ENCODE assay signal across 20 cellular contexts in the genomic region with DNA sequence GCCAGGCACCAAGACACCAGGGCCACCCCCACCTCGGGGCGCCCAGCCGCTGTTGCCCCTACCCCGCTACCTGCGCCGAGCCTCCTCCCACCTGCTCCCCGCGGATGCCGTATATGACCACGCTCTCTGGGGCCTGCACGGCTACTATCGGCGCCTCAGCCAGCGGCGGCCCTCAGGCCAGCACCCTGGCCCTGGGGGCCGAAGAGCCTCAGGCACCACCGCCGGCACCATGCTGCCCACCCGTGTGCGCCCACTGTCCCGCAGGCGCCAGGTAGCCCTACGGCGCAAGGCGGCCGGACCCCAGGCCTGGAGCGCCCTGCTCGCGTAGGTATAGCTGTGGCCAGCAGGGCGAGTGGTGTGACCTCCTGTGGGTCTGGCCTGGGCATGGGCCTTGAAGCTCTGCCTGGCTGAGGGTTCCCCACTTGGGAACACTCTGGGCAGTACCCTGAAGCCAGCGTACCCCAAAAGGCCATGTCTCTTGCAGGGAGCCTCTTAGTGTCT. TPM values are rescaled to one million over a fixed set of nuclear protein-coding genes. Genes with fewer than 3 reads are reported as not detected.
DNase-seq lines count a peak whose midpoint lies in the region; ATAC-seq and TF ChIP-seq lines count a peak whose summit lies in the region.
"Had no signal": no experiment of that assay in that cellular context is flagged by ENCODE, and none has a peak within 500 bp of the region (broad histone marks: within the 10 kb centered on the region; RNA-seq: fewer than 3 reads in every experiment).

No MANE protein-coding gene starts in this region.

- DNase-seq in activated T-cell treated with anti-CD3 and anti-CD28 coated beads, Interleukin-2, amount 50 U/mL, for 24 hours = no peak
- DNase-seq in activated T-cell treated with anti-CD3 and anti-CD28 coated beads, Interleukin-2, amount 50 U/mL, for 1 hour = no peak
- DNase-seq in IMR-90 (no peak), gastrocnemius medialis (no peak), suprapubic skin (ENCODE audit: low spot score in 2 of 2) (no peak)
- no peak for DNase-seq in effector memory CD8-positive, alpha-beta T cell
- DNase-seq in activated T-helper 1 cell treated with anti-CD3 and anti-CD28 coated beads, Interleukin-12 subunit alpha, Interleukin-12 subunit beta, Interleukin-2, Interleukin-4 antibody, amounts not matched to agents 30 ng/mL and 10 ng/mL and 1 ng/mL, durations not matched to agents 14 hours and 24 hours and 36 hours (ENCODE audit: low spot score) = no peak
- DNase-seq: activated CD8-positive, alpha-beta memory T cell treated with anti-CD3 and anti-CD28 coated beads, Interleukin-2, amount 50 U/mL, for 48 hours; activated naive CD4-positive, alpha-beta T cell treated with anti-CD3 and anti-CD28 coated beads, Interleukin-2, amount 10 ng/mL, durations not matched to agents 7 days and 5 days; effector CD8-positive, alpha-beta T cell; esophagus squamous epithelium; left colon; SHP77 treated with DMSO at 0.1 percent for 48 hours; small intestine; stimulated activated CD4-positive, alpha-beta T cell treated with anti-CD3 and anti-CD28 coated beads, Interleukin-2, amount 100 ng/mL, for 48 hours had no signal

- TF ChIP-seq RAD21 in IMR-90 (IDR thresholded peaks at IDR 0.05; ENCODE audit: low read length) = no peak

- peak overlapping the region; percentile 90 for H3K27ac Mint-ChIP-seq in activated T-cell treated with anti-CD3 and anti-CD28 coated beads, Interleukin-2, amount 50 U/mL, for 24 hours
- H3K27ac Mint-ChIP-seq in effector memory CD8-positive, alpha-beta T cell = peak overlapping the region in 1 of 2 donors; percentile 79
- H3K27ac Mint-ChIP-seq in activated T-helper 1 cell treated with anti-CD3 and anti-CD28 coated beads, Interleukin-12 subunit alpha, Interleukin-12 subunit beta, Interleukin-2, Interleukin-4 antibody, amounts not matched to agents 30 ng/mL and 10 ng/mL and 1 ng/mL, durations not matched to agents 14 hours and 24 hours and 36 hours = no peak overlapping the region
- H3K27ac Mint-ChIP-seq: IgD-negative memory B cell had no signal

- H3K18ac ChIP-seq in IMR-90 (ENCODE audit: low read depth, low read length) = no peak overlapping the region

- no peak overlapping the region for H2AFZ ChIP-seq in IMR-90 (replicated peaks; ENCODE audit: low read length, poor library complexity)

- in situ Hi-C loops in IMR-90 (cut with MboI; ENCODE audit: low sequenced_read_pairs) (no loop called here), gastrocnemius medialis (cut with MboI; ENCODE audit: low sequenced_read_pairs in 4 of 4) (no loop called here)

- H3K56ac ChIP-seq in IMR-90 (ENCODE audit: extremely low read depth, insufficient read depth, low read length) = no peak overlapping the region

- H2BK120ac ChIP-seq in IMR-90 (ENCODE audit: low read depth, low read length) = no peak overlapping the region

- TF ChIP-seq POLR2A in IMR-90 (IDR thresholded peaks at IDR 0.05; ENCODE audit: low read depth, low read length) (no peak), gastrocnemius medialis (IDR thresholded peaks at IDR 0.05) (no peak), suprapubic skin (IDR thresholded peaks at IDR 0.05) (no peak)

- dilution Hi-C loops in IMR-90 (cut with HindIII; ENCODE audit: low sequenced_read_pairs, unreplicated experiment) = no loop called here

- H3K27ac ChIP-seq in IMR-90 (ENCODE audit: insufficient read depth, low read length) = no peak overlapping the region
- peak overlapping the region; percentile 98 to 100 (median 98) for H3K27ac ChIP-seq in gastrocnemius medialis
- H3K27ac ChIP-seq in suprapubic skin = no peak overlapping the region
- H3K27ac ChIP-seq: ascending aorta had no signal

- WGBS in IMR-90 (ENCODE audit: extremely low coverage in 2 of 2, insufficient read length in 1 of 2), 2 experiments = 95% methylated on average over 24 of the region's 31 CpGs; no CpG with 5 or more reads in 1 of the 2 experiments
- 96% methylated on average over 16 of the region's 31 CpGs for WGBS in suprapubic skin

- H4K8ac ChIP-seq in IMR-90 (ENCODE audit: low read depth in 2 of 2, low read length in 2 of 2) = no peak overlapping the region

- no peak overlapping the region for H2BK5ac ChIP-seq in IMR-90 (ENCODE audit: low read depth, low read length, poor library complexity, severe bottlenecking)

- no peak overlapping the region for H4K91ac ChIP-seq in IMR-90 (ENCODE audit: insufficient read depth, low read depth, low read length)

- H3K36me3 ChIP-seq in IMR-90 (ENCODE audit: control insufficient read depth, insufficient read depth, low read length) (peaks cover 15% of the 10 kb centered on the region; the same call in 1 of the 2 replicates), gastrocnemius medialis (peaks cover 0 to 39% of the 10 kb centered on the region in 2 donors), suprapubic skin (peaks cover 40% of the 10 kb centered on the region)

- no peaks in the 10 kb centered on the region for H3K9me3 ChIP-seq in IMR-90 (ENCODE audit: control insufficient read depth, insufficient read depth, low read length)
- no peaks in the 10 kb centered on the region for H3K9me3 ChIP-seq in gastrocnemius medialis
- H3K9me3 ChIP-seq in suprapubic skin = no peaks in the 10 kb centered on the region
- H3K9me3 ChIP-seq: ascending aorta, esophagus squamous epithelium had no signal

- H4K5ac ChIP-seq in IMR-90 (ENCODE audit: low read depth, low read length) = no peak overlapping the region

- H3K4me1 ChIP-seq in IMR-90 (ENCODE audit: control insufficient read depth, insufficient read depth, low read length) (peaks cover 31% of the 10 kb centered on the region), gastrocnemius medialis (peaks cover 52 to 60% of the 10 kb centered on the region in 2 donors), suprapubic skin (peaks cover 45% of the 10 kb centered on the region)

- H4K20me1 ChIP-seq in IMR-90 (ENCODE audit: insufficient read depth, low read length) = peaks cover 31% of the 10 kb centered on the region

- H3K4me3 ChIP-seq in IMR-90 (ENCODE audit: insufficient read depth, low read depth, low read length) = no peak overlapping the region
- no peak overlapping the region for H3K4me3 ChIP-seq in gastrocnemius medialis
- H3K4me3 ChIP-seq in suprapubic skin = no peak overlapping the region
- H3K4me3 ChIP-seq: ascending aorta, esophagus squamous epithelium had no signal

- no peak overlapping the region for H3K9ac ChIP-seq in IMR-90 (ENCODE audit: low read depth, low read length)

- CTCF ChIA-PET in IMR-90 (lab: Yijun Ruan, JAX) = no interaction called here

- H3K9me1 ChIP-seq in IMR-90 (ENCODE audit: insufficient read depth, low read length) = peaks cover 9% of the 10 kb centered on the region; the same call in 1 of the 2 replicates

- TF ChIP-seq CTCF in IMR-90 (conservative IDR thresholded peaks at IDR 0.05; ENCODE audit: low read depth, low read length) = no peak
- TF ChIP-seq CTCF in gastrocnemius medialis (IDR thresholded peaks at IDR 0.05 in 4 of 5, conservative IDR thresholded peaks at IDR 0.05 in 1 of 5) = no peak
- TF ChIP-seq CTCF in suprapubic skin (IDR thresholded peaks at IDR 0.05) = no peak

- no peak overlapping the region for H2BK15ac ChIP-seq in IMR-90 (ENCODE audit: low read depth, low read length)

- H3K27me3 Mint-ChIP-seq in activated T-cell treated with anti-CD3 and anti-CD28 coated beads, Interleukin-2, amount 50 U/mL, for 24 hours = no peaks in the 10 kb centered on the region
- H3K27me3 Mint-ChIP-seq in effector memory CD8-positive, alpha-beta T cell = no peaks in the 10 kb centered on the region
- H3K27me3 Mint-ChIP-seq in activated T-helper 1 cell treated with anti-CD3 and anti-CD28 coated beads, Interleukin-12 subunit alpha, Interleukin-12 subunit beta, Interleukin-2, Interleukin-4 antibody, amounts not matched to agents 30 ng/mL and 10 ng/mL and 1 ng/mL, durations not matched to agents 14 hours and 24 hours and 36 hours (ENCODE audit: insufficient read depth) = no peaks in the 10 kb centered on the region
- H3K27me3 Mint-ChIP-seq: activated naive CD4-positive, alpha-beta T cell treated with anti-CD3 and anti-CD28 coated beads, Interleukin-2, amount 10 ng/mL, durations not matched to agents 7 days and 5 days; IgD-negative memory B cell; T-cell had no signal

- H3K36me3 Mint-ChIP-seq in activated T-cell treated with anti-CD3 and anti-CD28 coated beads, Interleukin-2, amount 50 U/mL, for 24 hours (ENCODE audit: low read depth) = peaks cover 68% of the 10 kb centered on the region
- peaks cover 56% of the 10 kb centered on the region for H3K36me3 Mint-ChIP-seq in effector memory CD8-positive, alpha-beta T cell (ENCODE audit: insufficient read depth)
- H3K36me3 Mint-ChIP-seq in activated T-helper 1 cell treated with anti-CD3 and anti-CD28 coated beads, Interleukin-12 subunit alpha, Interleukin-12 subunit beta, Interleukin-2, Interleukin-4 antibody, amounts not matched to agents 30 ng/mL and 10 ng/mL and 1 ng/mL, durations not matched to agents 14 hours and 24 hours and 36 hours (ENCODE audit: low read depth) = peaks cover 17% of the 10 kb centered on the region
- H3K36me3 Mint-ChIP-seq: IgD-negative memory B cell had no signal

- BruUV-seq in IMR-90 (replicated peaks; lab: Mats Ljungman, UMichigan) = no TSS peak

- no peak overlapping the region for H3K4ac ChIP-seq in IMR-90 (ENCODE audit: low read depth, low read length)

- H3K4me2 ChIP-seq in IMR-90 (ENCODE audit: low read depth, low read length) = no peak overlapping the region

- peak overlapping the region; percentile 55 for H2AK9ac ChIP-seq in IMR-90 (replicated peaks; ENCODE audit: low read depth, low read length, poor library complexity)

- H3K27me3 ChIP-seq in IMR-90 (ENCODE audit: control insufficient read depth, insufficient read depth, low read length) (no peaks in the 10 kb centered on the region), gastrocnemius medialis (no peaks in the 10 kb centered on the region), suprapubic skin (no peaks in the 10 kb centered on the region)
- H3K27me3 ChIP-seq: ascending aorta, esophagus squamous epithelium had no signal

- POLR2A ChIA-PET in IMR-90 (lab: Charles Lee; ENCODE audit: unreplicated experiment) = no interaction called here

- no peak overlapping the region for H3K23ac ChIP-seq in IMR-90 (ENCODE audit: low read depth, low read length)

- peaks cover 18 to 64% of the 10 kb centered on the region in 2 experiments for H3K79me1 ChIP-seq in IMR-90 (ENCODE audit: low read depth in 1 of 2, low read length in 2 of 2)

- H3K9me3 Mint-ChIP-seq in activated T-cell treated with anti-CD3 and anti-CD28 coated beads, Interleukin-2, amount 50 U/mL, for 24 hours = no peaks in the 10 kb centered on the region
- no peaks in the 10 kb centered on the region for H3K9me3 Mint-ChIP-seq in effector memory CD8-positive, alpha-beta T cell
- H3K9me3 Mint-ChIP-seq in activated T-helper 1 cell treated with anti-CD3 and anti-CD28 coated beads, Interleukin-12 subunit alpha, Interleukin-12 subunit beta, Interleukin-2, Interleukin-4 antibody, amounts not matched to agents 30 ng/mL and 10 ng/mL and 1 ng/mL, durations not matched to agents 14 hours and 24 hours and 36 hours = no peaks in the 10 kb centered on the region
- H3K9me3 Mint-ChIP-seq: activated naive CD4-positive, alpha-beta T cell treated with anti-CD3 and anti-CD28 coated beads, Interleukin-2, amount 10 ng/mL, durations not matched to agents 7 days and 5 days; IgD-negative memory B cell; mesothelial cell of epicardium; T-cell had no signal

- H3K14ac ChIP-seq in IMR-90 (replicated peaks; ENCODE audit: low read depth, low read length) = no peak overlapping the region

- H2BK20ac ChIP-seq in IMR-90 (ENCODE audit: low read depth, low read length) = no peak overlapping the region

- intact Hi-C loops in IMR-90 (cut with micrococcal nuclease) = no loop called here
- intact Hi-C loops in gastrocnemius medialis (cut with DNase I; ENCODE audit: low total_unique reads) = loop anchor here (1.0 to 10.0 kb wide), 3 partner anchors 14 to 1058 kb away; partner anchors contain the start of genes PACSIN3 and PSMC3
- intact Hi-C loops in activated T-helper 1 cell treated with anti-CD3 and anti-CD28 coated beads, Interleukin-12 subunit alpha, Interleukin-12 subunit beta, Interleukin-2, Interleukin-4 antibody, amounts not matched to agents 30 ng/mL and 10 ng/mL and 1 ng/mL, durations not matched to agents 14 hours and 24 hours and 36 hours (cut with micrococcal nuclease) = loop anchor here (1.0 to 5.0 kb wide), 3 partner anchors 14 to 129 kb away; partner anchors contain the start of gene MDK

- peaks cover 62% of the 10 kb centered on the region for H3K4me1 Mint-ChIP-seq in activated T-cell treated with anti-CD3 and anti-CD28 coated beads, Interleukin-2, amount 50 U/mL, for 24 hours (ENCODE audit: low read depth)
- peaks cover 44 to 45% of the 10 kb centered on the region in 2 donors for H3K4me1 Mint-ChIP-seq in effector memory CD8-positive, alpha-beta T cell (ENCODE audit: low read depth in 2 of 2)
- H3K4me1 Mint-ChIP-seq in activated T-helper 1 cell treated with anti-CD3 and anti-CD28 coated beads, Interleukin-12 subunit alpha, Interleukin-12 subunit beta, Interleukin-2, Interleukin-4 antibody, amounts not matched to agents 30 ng/mL and 10 ng/mL and 1 ng/mL, durations not matched to agents 14 hours and 24 hours and 36 hours (ENCODE audit: low read depth) = peaks cover 21% of the 10 kb centered on the region

- no peak for ATAC-seq in IMR-90 (ENCODE audit: low read depth)
- ATAC-seq in effector memory CD8-positive, alpha-beta T cell (replicated peaks) = no peak
- ATAC-seq in gastrocnemius medialis = no peak
- ATAC-seq in HG02840 (IDR thresholded peaks at IDR 0.05; ENCODE audit: low FRiP score, unreplicated experiment) = no peak

- H3K4me3 Mint-ChIP-seq in activated T-cell treated with anti-CD3 and anti-CD28 coated beads, Interleukin-2, amount 50 U/mL, for 24 hours = no peak overlapping the region
- peak overlapping the region; percentile 37 to 38 for H3K4me3 Mint-ChIP-seq in effector memory CD8-positive, alpha-beta T cell
- no peak overlapping the region for H3K4me3 Mint-ChIP-seq in activated T-helper 1 cell treated with anti-CD3 and anti-CD28 coated beads, Interleukin-12 subunit alpha, Interleukin-12 subunit beta, Interleukin-2, Interleukin-4 antibody, amounts not matched to agents 30 ng/mL and 10 ng/mL and 1 ng/mL, durations not matched to agents 14 hours and 24 hours and 36 hours
- H3K4me3 Mint-ChIP-seq: activated naive CD4-positive, alpha-beta T cell treated with anti-CD3 and anti-CD28 coated beads, Interleukin-2, amount 10 ng/mL, durations not matched to agents 7 days and 5 days; IgD-negative memory B cell; T-cell had no signal

- no peak for TF ChIP-seq EP300 in suprapubic skin (IDR thresholded peaks at IDR 0.05)

- H2AK5ac ChIP-seq in IMR-90 (ENCODE audit: low read depth, low read length) = no peak overlapping the region

RNA-seq across cellular contexts. Expression of gene MDK, which starts 14.8 kb away (rescaled TPM):
- total RNA-seq in IMR-90 (2012; rRNA removed) (23.1 and 25.8 TPM in 2 replicates), gastrocnemius medialis (1 to 10 TPM in 2 of 4 donors, not detected in 2; 1.6 to 1.9 TPM), suprapubic skin (10 to 100 TPM in 3 of 4 donors, 1 to 10 TPM in 1; 9.1 to 22.6 (median 13.9) TPM)
- polyA plus RNA-seq in IMR-90 (2012; rRNA removed) = 377 and 389 TPM in 2 replicates
- polyA plus RNA-seq in IMR-90 (2012; cell fraction: cytosol; rRNA removed) = 720 and 780 TPM in 2 replicates
- 135 and 153 TPM in 2 replicates for polyA plus RNA-seq in IMR-90 (2012; cell fraction: nucleus; rRNA removed; ENCODE audit: low replicate concordance)
- 5.0 and 7.1 TPM in 2 replicates for total RNA-seq in activated T-helper 1 cell treated with anti-CD3 and anti-CD28 coated beads, Interleukin-12 subunit alpha, Interleukin-12 subunit beta, Interleukin-2, Interleukin-4 antibody, amounts not matched to agents 30 ng/mL and 10 ng/mL and 1 ng/mL, durations not matched to agents 14 hours and 24 hours and 36 hours

RNA-seq across cellular contexts. Expression of gene DGKZ, which starts 19.4 kb away (rescaled TPM):
- total RNA-seq in IMR-90 (2012; rRNA removed) (43.0 and 46.8 TPM in 2 replicates), gastrocnemius medialis (100 to 1,000 TPM; 127 to 155 (median 131) TPM), suprapubic skin (10 to 100 TPM; 60.5 to 91.0 (median 73.4) TPM)
- polyA plus RNA-seq in IMR-90 (2012; rRNA removed) = 62.0 and 68.0 TPM in 2 replicates
- polyA plus RNA-seq in IMR-90 (2012; cell fraction: cytosol; rRNA removed) = 52.8 and 75.7 TPM in 2 replicates
- 126 and 364 TPM in 2 replicates for polyA plus RNA-seq in IMR-90 (2012; cell fraction: nucleus; rRNA removed; ENCODE audit: low replicate concordance)
- total RNA-seq in activated T-helper 1 cell treated with anti-CD3 and anti-CD28 coated beads, Interleukin-12 subunit alpha, Interleukin-12 subunit beta, Interleukin-2, Interleukin-4 antibody, amounts not matched to agents 30 ng/mL and 10 ng/mL and 1 ng/mL, durations not matched to agents 14 hours and 24 hours and 36 hours = 101 TPM in 2 replicates

RNA-seq across cellular contexts. Expression of gene CHRM4, which starts 24.9 kb away (rescaled TPM):
- total RNA-seq in IMR-90 (2012; rRNA removed) = 0.18 and 0.28 TPM in 2 replicates
- polyA plus RNA-seq in IMR-90 (2012; rRNA removed) = 0.09 and 0.19 TPM in 2 replicates
- polyA plus RNA-seq in IMR-90 (2012; cell fraction: cytosol; rRNA removed) = 0.16 and 0.19 TPM in 2 replicates
- 0.49 and 1.0 TPM in 2 replicates for polyA plus RNA-seq in IMR-90 (2012; cell fraction: nucleus; rRNA removed; ENCODE audit: low replicate concordance)
- total RNA-seq in gastrocnemius medialis = not detected
- total RNA-seq in suprapubic skin = 1 to 10 TPM in 3 of 4 donors, under 1 TPM in 1; 0.80 to 3.0 (median 2.6) TPM
- 1.2 TPM in 2 replicates for total RNA-seq in activated T-helper 1 cell treated with anti-CD3 and anti-CD28 coated beads, Interleukin-12 subunit alpha, Interleukin-12 subunit beta, Interleukin-2, Interleukin-4 antibody, amounts not matched to agents 30 ng/mL and 10 ng/mL and 1 ng/mL, durations not matched to agents 14 hours and 24 hours and 36 hours
- total RNA-seq: ascending aorta, esophagus squamous epithelium had no signal

Comparison
In these comparisons a context has a peak if more than half of its experiments do, and no peak if none do; other contexts are left out.
1. H3K4me3 Mint-ChIP-seq: peak in effector memory CD8-positive, alpha-beta T cell (2 of 2); none in activated T-cell treated with anti-CD3 and anti-CD28 coated beads, Interleukin-2, amount 50 U/mL, for 24 hours (single experiment) and activated T-helper 1 cell treated with anti-CD3 and anti-CD28 coated beads, Interleukin-12 subunit alpha, Interleukin-12 subunit beta, Interleukin-2, Interleukin-4 antibody, amounts not matched to agents 30 ng/mL and 10 ng/mL and 1 ng/mL, durations not matched to agents 14 hours and 24 hours and 36 hours (single experiment).
2. H3K27ac ChIP-seq: peak in gastrocnemius medialis (4 of 4); none in IMR-90 (single experiment) and suprapubic skin (single experiment).